Comparison of ENCODE assay signal across 1 cellular context in genomic region chr11:102451041-102451692, GRCh38.
TF ChIP-seq lines count a peak whose summit lies in the region.

No MANE protein-coding gene starts in this region.

TF ChIP-seq in HepG2, 621 proteins besides CTCF, POLR2A, EP300 and RAD21 (continued from another document):
- TF ChIP-seq AHDC1 (CRISPR knock-in tag; IDR thresholded peaks at IDR 0.05; ENCODE audit: borderline replicate concordance) (peak; percentile 87), PAWR (CRISPR knock-in tag; IDR thresholded peaks at IDR 0.05; ENCODE audit: borderline replicate concordance) (0 out of 2 replicates have a peak, but pooled peaks have one; percentile 1), ZNF670 (CRISPR knock-in tag; IDR thresholded peaks at IDR 0.05; ENCODE audit: borderline replicate concordance) (peak; percentile 83; the same call in 1 of the 2 replicates), RBFOX2 (IDR thresholded peaks at IDR 0.05; ENCODE audit: low read depth, low read length) (peak; percentile 8; the same call in 1 of the 2 replicates), MIXL1 (CRISPR knock-in tag; IDR thresholded peaks at IDR 0.05) (peak; percentile 62), RARA (CRISPR knock-in tag; IDR thresholded peaks at IDR 0.05) (no peak), ELF3 (CRISPR knock-in tag; IDR thresholded peaks at IDR 0.05) (peak; percentile 97; the same call in 1 of the 2 replicates), FOXA3 (CRISPR knock-in tag; IDR thresholded peaks at IDR 0.05) (peak; percentile 94; the same call in 1 of the 2 replicates), ZNF816 (CRISPR knock-in tag; IDR thresholded peaks at IDR 0.05; ENCODE audit: borderline replicate concordance) (peak; percentile 82), ZHX2 (IDR thresholded peaks at IDR 0.05; ENCODE audit: low read depth) (no peak), ZHX2 (CRISPR knock-in tag; IDR thresholded peaks at IDR 0.05; ENCODE audit: borderline replicate concordance) (no peak), HMG20A (CRISPR knock-in tag; IDR thresholded peaks at IDR 0.05; ENCODE audit: borderline replicate concordance) (peak; percentile 82; the same call in 1 of the 2 replicates), SAP130 (CRISPR knock-in tag; IDR thresholded peaks at IDR 0.05; ENCODE audit: low read depth) (no peak), ZNF329 (CRISPR knock-in tag; IDR thresholded peaks at IDR 0.05; ENCODE audit: low read depth) (no peak), ZNF33A (CRISPR knock-in tag; IDR thresholded peaks at IDR 0.05; ENCODE audit: borderline replicate concordance) (peak; percentile 68; the same call in 1 of the 2 replicates), ZNF382 (CRISPR knock-in tag; IDR thresholded peaks at IDR 0.05; ENCODE audit: borderline replicate concordance) (no peak), SIX1 (CRISPR knock-in tag; IDR thresholded peaks at IDR 0.05; ENCODE audit: borderline replicate concordance) (peak; percentile 36; the same call in 1 of the 2 replicates), HNRNPL (IDR thresholded peaks at IDR 0.05; ENCODE audit: low read depth, low read length) (0 out of 2 replicates have a peak, but pooled peaks have one; percentile 32), CENPT (CRISPR knock-in tag; IDR thresholded peaks at IDR 0.05; ENCODE audit: low read depth) (no peak), RCOR2 (CRISPR knock-in tag; IDR thresholded peaks at IDR 0.05) (peak; percentile 79; the same call in 1 of the 2 replicates), KDM5A (IDR thresholded peaks at IDR 0.05; ENCODE audit: borderline replicate concordance, low read length) (peak; percentile 30; the same call in 1 of the 2 replicates), ZKSCAN8 (CRISPR knock-in tag; IDR thresholded peaks at IDR 0.05; ENCODE audit: borderline replicate concordance) (peak; percentile 86; the same call in 1 of the 2 replicates), ZNF20 (CRISPR knock-in tag; IDR thresholded peaks at IDR 0.05) (0 out of 2 replicates have a peak, but pooled peaks have one; percentile 10), TGIF2 (CRISPR knock-in tag; IDR thresholded peaks at IDR 0.05) (peak; percentile 86; the same call in 1 of the 2 replicates)
- TF ChIP-seq, protein P1, sequence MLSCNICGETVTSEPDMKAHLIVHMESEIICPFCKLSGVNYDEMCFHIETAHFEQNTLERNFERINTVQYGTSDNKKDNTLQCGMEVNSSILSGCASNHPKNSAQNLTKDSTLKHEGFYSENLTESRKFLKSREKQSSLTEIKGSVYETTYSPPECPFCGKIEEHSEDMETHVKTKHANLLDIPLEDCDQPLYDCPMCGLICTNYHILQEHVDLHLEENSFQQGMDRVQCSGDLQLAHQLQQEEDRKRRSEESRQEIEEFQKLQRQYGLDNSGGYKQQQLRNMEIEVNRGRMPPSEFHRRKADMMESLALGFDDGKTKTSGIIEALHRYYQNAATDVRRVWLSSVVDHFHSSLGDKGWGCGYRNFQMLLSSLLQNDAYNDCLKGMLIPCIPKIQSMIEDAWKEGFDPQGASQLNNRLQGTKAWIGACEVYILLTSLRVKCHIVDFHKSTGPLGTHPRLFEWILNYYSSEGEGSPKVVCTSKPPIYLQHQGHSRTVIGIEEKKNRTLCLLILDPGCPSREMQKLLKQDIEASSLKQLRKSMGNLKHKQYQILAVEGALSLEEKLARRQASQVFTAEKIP (CRISPR knock-in tag; IDR thresholded peaks at IDR 0.05; ENCODE audit: borderline replicate concordance) = no peak
- TF ChIP-seq, protein P2, sequence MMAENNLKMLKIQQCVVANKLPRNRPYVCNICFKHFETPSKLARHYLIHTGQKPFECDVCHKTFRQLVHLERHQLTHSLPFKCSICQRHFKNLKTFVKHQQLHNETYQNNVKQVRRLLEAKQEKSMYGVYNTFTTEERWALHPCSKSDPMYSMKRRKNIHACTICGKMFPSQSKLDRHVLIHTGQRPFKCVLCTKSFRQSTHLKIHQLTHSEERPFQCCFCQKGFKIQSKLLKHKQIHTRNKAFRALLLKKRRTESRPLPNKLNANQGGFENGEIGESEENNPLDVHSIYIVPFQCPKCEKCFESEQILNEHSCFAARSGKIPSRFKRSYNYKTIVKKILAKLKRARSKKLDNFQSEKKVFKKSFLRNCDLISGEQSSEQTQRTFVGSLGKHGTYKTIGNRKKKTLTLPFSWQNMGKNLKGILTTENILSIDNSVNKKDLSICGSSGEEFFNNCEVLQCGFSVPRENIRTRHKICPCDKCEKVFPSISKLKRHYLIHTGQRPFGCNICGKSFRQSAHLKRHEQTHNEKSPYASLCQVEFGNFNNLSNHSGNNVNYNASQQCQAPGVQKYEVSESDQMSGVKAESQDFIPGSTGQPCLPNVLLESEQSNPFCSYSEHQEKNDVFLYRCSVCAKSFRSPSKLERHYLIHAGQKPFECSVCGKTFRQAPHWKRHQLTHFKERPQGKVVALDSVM (CRISPR knock-in tag; IDR thresholded peaks at IDR 0.05) = no peak
- TF ChIP-seq, protein P3, sequence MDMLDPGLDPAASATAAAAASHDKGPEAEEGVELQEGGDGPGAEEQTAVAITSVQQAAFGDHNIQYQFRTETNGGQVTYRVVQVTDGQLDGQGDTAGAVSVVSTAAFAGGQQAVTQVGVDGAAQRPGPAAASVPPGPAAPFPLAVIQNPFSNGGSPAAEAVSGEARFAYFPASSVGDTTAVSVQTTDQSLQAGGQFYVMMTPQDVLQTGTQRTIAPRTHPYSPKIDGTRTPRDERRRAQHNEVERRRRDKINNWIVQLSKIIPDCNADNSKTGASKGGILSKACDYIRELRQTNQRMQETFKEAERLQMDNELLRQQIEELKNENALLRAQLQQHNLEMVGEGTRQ (IDR thresholded peaks at IDR 0.05; ENCODE audit: low read depth, low read length) = no peak
- TF ChIP-seq, protein P3 (CRISPR knock-in tag; IDR thresholded peaks at IDR 0.05; ENCODE audit: borderline replicate concordance) = 0 out of 2 replicates have a peak, but pooled peaks have one; percentile 28
- TF ChIP-seq, protein P4, sequence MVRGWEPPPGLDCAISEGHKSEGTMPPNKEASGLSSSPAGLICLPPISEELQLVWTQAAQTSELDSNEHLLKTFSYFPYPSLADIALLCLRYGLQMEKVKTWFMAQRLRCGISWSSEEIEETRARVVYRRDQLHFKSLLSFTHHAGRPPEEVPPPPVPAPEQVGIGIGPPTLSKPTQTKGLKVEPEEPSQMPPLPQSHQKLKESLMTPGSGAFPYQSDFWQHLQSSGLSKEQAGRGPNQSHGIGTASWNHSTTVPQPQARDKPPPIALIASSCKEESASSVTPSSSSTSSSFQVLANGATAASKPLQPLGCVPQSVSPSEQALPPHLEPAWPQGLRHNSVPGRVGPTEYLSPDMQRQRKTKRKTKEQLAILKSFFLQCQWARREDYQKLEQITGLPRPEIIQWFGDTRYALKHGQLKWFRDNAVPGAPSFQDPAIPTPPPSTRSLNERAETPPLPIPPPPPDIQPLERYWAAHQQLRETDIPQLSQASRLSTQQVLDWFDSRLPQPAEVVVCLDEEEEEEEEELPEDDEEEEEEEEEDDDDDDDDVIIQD (CRISPR knock-in tag; IDR thresholded peaks at IDR 0.05; ENCODE audit: low read depth) = peak; percentile 55; the same call in 1 of the 2 replicates
